In the genomic region with DNA sequence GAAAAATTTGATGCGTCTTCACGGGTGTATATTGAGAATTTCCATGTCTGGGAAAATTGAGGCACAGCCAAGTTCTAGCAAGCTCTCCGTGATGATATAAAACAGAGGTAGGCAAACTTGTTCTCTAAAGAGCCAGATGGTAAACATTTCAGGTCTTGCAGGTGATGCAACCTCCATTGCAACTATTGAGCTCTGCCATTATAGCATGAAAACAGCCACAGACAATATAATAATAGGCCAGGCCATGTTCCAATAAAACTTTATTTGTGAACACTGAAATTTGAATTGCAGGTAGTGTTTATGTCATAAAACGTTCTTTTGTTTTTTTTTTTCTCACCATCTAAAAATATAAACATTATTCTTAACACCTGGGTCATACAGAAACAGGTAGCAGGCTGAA, we compare ENCODE assay signal across 8 cellular contexts.
"Had no signal": no experiment of that assay in that cellular context is flagged by ENCODE, and none has a peak within 500 bp of the region (broad histone marks: within the 10 kb centered on the region; RNA-seq: fewer than 3 reads in every experiment).

No MANE protein-coding gene starts in this region.

- DNase-seq: GM23248, GOT3, H7, HFFc6, IMR-90, KBM-7 had no signal

- H3K9me3 ChIP-seq: HAP-1 had no signal

- H3K9ac ChIP-seq: GM23248 had no signal

- H3K36me3 ChIP-seq: HAP-1 had no signal

- H3K4me3 ChIP-seq: GM23248, HAP-1 had no signal

- H3K4me1 ChIP-seq: HAP-1 had no signal

- H3K27ac ChIP-seq: GM23248 had no signal

- H3K27ac Mint-ChIP-seq: HFFc6 had no signal

- H3K4me3 Mint-ChIP-seq: HFFc6 had no signal

- ATAC-seq: HCT116 had no signal

- H2AFZ ChIP-seq: GM23248 had no signal

- H3K9me3 Mint-ChIP-seq: HFFc6 had no signal
